In the genomic region with DNA sequence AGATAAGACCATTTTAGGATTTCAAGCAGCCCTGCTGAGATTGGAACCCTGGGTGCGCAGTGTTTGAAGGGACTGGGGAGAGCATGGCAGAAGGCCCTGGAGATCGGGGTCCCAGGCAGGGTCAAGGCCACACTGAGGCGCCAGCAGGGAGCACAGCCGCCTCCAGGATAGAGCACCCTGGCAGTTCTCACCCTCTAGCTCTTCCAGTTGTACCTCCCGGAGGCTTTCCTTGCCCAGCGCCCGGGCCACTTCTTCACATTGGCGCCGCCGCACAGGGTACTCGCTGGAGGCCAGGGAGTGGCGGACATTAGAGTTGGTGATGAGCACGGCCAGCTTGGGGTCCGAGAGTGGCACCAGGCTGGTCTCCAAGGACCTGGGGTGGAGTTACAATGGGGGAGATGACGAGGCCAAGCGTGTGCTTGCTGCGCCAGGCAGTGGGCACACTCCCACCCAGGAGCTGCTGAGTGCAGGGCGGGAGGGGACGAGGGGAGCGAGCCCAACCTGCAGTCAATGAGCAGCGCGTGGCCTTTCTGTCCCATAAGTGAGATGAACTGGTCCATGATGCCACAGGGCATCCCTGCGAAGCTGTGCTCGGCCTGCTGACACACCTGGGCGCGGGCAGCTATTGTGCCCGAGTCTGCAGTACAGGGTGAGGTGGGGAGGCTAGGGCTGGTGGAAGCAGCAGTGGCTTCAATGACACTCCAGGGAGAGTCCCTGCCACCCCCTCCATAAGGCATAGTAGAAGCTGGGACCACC, we compare ENCODE assay signal across 1 cellular context.
TF ChIP-seq lines count a peak whose summit lies in the region.

No MANE protein-coding gene starts in this region.

TF ChIP-seq in SK-N-SH, 30 proteins besides CTCF, POLR2A, EP300 and RAD21:
- TF ChIP-seq NFIC (IDR thresholded peaks at IDR 0.05; ENCODE audit: borderline replicate concordance), result no peak
- TF ChIP-seq GABPA (IDR thresholded peaks at IDR 0.05; ENCODE audit: low read depth), result no peak
- no peak for TF ChIP-seq TEAD4 (IDR thresholded peaks at IDR 0.05; ENCODE audit: borderline replicate concordance, insufficient read depth)
- no peak for TF ChIP-seq JUND (IDR thresholded peaks at IDR 0.05)
- TF ChIP-seq RFX5 (IDR thresholded peaks at IDR 0.05; ENCODE audit: low read length), result no peak
- no peak for TF ChIP-seq EZH2phosphoT487 (IDR thresholded peaks at IDR 0.05; ENCODE audit: borderline replicate concordance, low read depth)
- TF ChIP-seq, protein P1, sequence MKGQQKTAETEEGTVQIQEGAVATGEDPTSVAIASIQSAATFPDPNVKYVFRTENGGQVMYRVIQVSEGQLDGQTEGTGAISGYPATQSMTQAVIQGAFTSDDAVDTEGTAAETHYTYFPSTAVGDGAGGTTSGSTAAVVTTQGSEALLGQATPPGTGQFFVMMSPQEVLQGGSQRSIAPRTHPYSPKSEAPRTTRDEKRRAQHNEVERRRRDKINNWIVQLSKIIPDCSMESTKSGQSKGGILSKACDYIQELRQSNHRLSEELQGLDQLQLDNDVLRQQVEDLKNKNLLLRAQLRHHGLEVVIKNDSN (IDR thresholded peaks at IDR 0.05; ENCODE audit: borderline replicate concordance, low read depth), result no peak
- TF ChIP-seq, protein P2, sequence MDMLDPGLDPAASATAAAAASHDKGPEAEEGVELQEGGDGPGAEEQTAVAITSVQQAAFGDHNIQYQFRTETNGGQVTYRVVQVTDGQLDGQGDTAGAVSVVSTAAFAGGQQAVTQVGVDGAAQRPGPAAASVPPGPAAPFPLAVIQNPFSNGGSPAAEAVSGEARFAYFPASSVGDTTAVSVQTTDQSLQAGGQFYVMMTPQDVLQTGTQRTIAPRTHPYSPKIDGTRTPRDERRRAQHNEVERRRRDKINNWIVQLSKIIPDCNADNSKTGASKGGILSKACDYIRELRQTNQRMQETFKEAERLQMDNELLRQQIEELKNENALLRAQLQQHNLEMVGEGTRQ (IDR thresholded peaks at IDR 0.05; ENCODE audit: borderline replicate concordance, low read depth, low read length), result no peak
